Comparison of ENCODE assay signal across 8 cellular contexts in genomic region chr10:89327803-89328441, GRCh38. TPM values are rescaled to one million over a fixed set of nuclear protein-coding genes. Genes with fewer than 3 reads are reported as not detected.
A peak's percentile ranks its signal among the peaks of the same experiment; 100 is the strongest.
DNase-seq lines count a peak whose midpoint lies in the region; ATAC-seq and TF ChIP-seq lines count a peak whose summit lies in the region.

A gene with protein sequence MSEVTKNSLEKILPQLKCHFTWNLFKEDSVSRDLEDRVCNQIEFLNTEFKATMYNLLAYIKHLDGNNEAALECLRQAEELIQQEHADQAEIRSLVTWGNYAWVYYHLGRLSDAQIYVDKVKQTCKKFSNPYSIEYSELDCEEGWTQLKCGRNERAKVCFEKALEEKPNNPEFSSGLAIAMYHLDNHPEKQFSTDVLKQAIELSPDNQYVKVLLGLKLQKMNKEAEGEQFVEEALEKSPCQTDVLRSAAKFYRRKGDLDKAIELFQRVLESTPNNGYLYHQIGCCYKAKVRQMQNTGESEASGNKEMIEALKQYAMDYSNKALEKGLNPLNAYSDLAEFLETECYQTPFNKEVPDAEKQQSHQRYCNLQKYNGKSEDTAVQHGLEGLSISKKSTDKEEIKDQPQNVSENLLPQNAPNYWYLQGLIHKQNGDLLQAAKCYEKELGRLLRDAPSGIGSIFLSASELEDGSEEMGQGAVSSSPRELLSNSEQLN (plus strand): TSS chr10:89327997. CDS start chr10:89328074, 77 bp downstream.

- H3K4me1 ChIP-seq in gastrocnemius medialis = peaks cover 20 to 32% of the 10 kb centered on the region in 2 donors

- intact Hi-C loops in gastrocnemius medialis (cut with DNase I; ENCODE audit: low total_unique reads) = loop anchor here (5.0 kb wide), 1 partner anchor 49 kb away; the partner anchor contains the start of gene IFIT1B

- H3K36me3 Mint-ChIP-seq in immature natural killer cell = peaks cover 0 to 3% (median 0%) of the 10 kb centered on the region in 3 donors

- peak; percentile 31 for DNase-seq in DMS 273 treated with DMSO at 0.1 percent for 48 hours (lab: John Stamatoyannopoulos, UW)
- DNase-seq in H4 (ENCODE audit: low spot score) = peak; percentile 93
- peak; percentile 96 for DNase-seq in cardiac fibroblast (ENCODE audit: low read depth in 2 of 2)
- DNase-seq in immature natural killer cell = peak; percentile 41 to 53 (median 47)
- peak; percentile 61 to 69 for DNase-seq in gastrocnemius medialis
- DNase-seq in NCI-H774 (lab: John Stamatoyannopoulos, UW) = no peak

- H3K27me3 ChIP-seq in gastrocnemius medialis = no peaks in the 10 kb centered on the region

- peak within 1 kb of the TSS; percentile 73 to 82 (median 80) for H3K27ac ChIP-seq in gastrocnemius medialis

- H3K36me3 ChIP-seq in gastrocnemius medialis = no peaks in the 10 kb centered on the region

- H3K27ac Mint-ChIP-seq in immature natural killer cell = peak within 1 kb of the TSS; percentile 81 to 95 (median 92)

- peak within 1 kb of the TSS; percentile 91 to 97 (median 96) for H3K4me3 Mint-ChIP-seq in immature natural killer cell

- in situ Hi-C loops in gastrocnemius medialis (cut with MboI; ENCODE audit: low sequenced_read_pairs in 4 of 4) = no loop called here

- peak within 1 kb of the TSS; percentile 22 to 52 for H3K4me3 ChIP-seq in cardiac fibroblast (replicated peaks in 1 of 2; ENCODE audit: low read depth in 2 of 2, low read length in 2 of 2)
- H3K4me3 ChIP-seq in gastrocnemius medialis = peak within 1 kb of the TSS; percentile 45 to 55 (median 50)

- no peak for TF ChIP-seq CTCF in cardiac fibroblast (IDR thresholded peaks at IDR 0.05; ENCODE audit: low read depth, low read length)
- TF ChIP-seq CTCF in gastrocnemius medialis (IDR thresholded peaks at IDR 0.05 in 4 of 5, conservative IDR thresholded peaks at IDR 0.05 in 1 of 5) = no peak

- peaks cover 48 to 52% of the 10 kb centered on the region in 2 donors for H3K4me1 Mint-ChIP-seq in immature natural killer cell

- ATAC-seq in gastrocnemius medialis = peak; percentile 88 to 91
- ATAC-seq in HG03460 (IDR thresholded peaks at IDR 0.05; ENCODE audit: unreplicated experiment) = no peak

- H3K9me3 ChIP-seq in gastrocnemius medialis = no peaks in the 10 kb centered on the region

- H3K27me3 Mint-ChIP-seq in immature natural killer cell (ENCODE audit: low read depth in 3 of 3) = peaks cover 2 to 11% (median 5%) of the 10 kb centered on the region in 3 donors

- peak in 1 of 2 donors; percentile 30 for TF ChIP-seq POLR2A in gastrocnemius medialis (IDR thresholded peaks at IDR 0.05)

- peaks cover 0 to 2% (median 0%) of the 10 kb centered on the region in 6 donors for H3K9me3 Mint-ChIP-seq in immature natural killer cell

TF ChIP-seq in PFSK-1, 5 proteins besides CTCF, POLR2A, EP300 and RAD21:
- TF ChIP-seq FOXP2 (optimal IDR thresholded peaks at IDR 0.05; ENCODE audit: borderline replicate concordance, extremely low read depth, extremely low read length, insufficient read depth) (no peak), POLR2AphosphoS5 (IDR thresholded peaks at IDR 0.05; ENCODE audit: low read depth, low read length) (no peak), SIN3A (IDR thresholded peaks at IDR 0.05; ENCODE audit: borderline replicate concordance, insufficient read depth, low read length) (peak; percentile 32; the same call in 1 of the 2 replicates)

RNA-seq across cellular contexts. Expression of the gene that starts here (rescaled TPM):
- total RNA-seq in H4 (2014; rRNA removed; shearing (Covaris generic)) = 24.6 and 31.4 TPM in 2 replicates
- polyA plus RNA-seq in PFSK-1 (2012; ENCODE audit: insufficient read length, low read depth) = 0.25 TPM
- 10 to 100 TPM in 2 of 3 donors, 1 to 10 TPM in 1; 8.2 to 23.8 (median 12.5) TPM for polyA plus RNA-seq in immature natural killer cell
- total RNA-seq in gastrocnemius medialis = 1 to 10 TPM; 2.2 to 8.9 (median 3.7) TPM
